ENCODE assay signal across 8 cellular contexts in the genomic region with DNA sequence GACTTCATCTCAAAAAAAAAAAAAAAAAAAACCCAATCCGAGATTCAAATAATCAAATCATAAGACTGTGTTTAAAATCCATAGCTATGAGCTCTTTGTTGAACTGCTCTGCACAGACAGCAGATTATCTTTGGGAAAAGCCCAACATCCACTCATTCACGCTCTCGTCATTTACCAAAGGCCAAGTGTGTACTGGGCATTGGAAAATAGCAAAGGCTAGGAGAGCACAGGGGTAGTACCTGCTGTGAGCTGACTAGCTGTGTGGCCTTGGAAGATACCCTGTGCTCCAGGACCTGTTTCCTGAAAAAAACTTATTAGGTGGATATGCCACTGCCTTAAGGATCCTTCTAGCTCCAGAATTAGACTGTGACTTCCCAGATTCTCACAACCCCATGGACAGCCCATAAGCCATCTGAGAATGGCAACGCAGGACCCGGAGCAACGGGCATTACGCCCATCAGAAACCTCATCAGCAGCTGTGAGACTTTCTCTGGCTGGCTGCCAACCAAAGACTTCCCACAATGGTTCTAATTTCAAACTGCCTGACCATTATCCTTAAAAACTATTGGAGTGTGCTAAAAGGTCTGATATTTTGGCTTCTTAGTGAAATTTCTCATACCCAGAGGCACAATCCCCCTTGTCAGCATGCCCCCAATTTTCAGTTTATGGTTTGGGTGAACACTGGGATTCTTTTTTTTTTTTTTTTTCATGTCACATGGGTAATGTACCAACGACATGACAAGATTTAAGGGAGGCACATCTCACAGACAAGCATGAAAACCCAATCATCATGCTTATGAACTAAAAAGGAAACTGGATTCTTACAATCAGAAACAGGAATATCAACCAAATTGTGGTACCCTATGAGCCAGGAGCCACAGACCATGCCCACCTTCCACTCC.
DNase-seq lines count a peak whose midpoint lies in the region; ATAC-seq and TF ChIP-seq lines count a peak whose summit lies in the region.

No MANE protein-coding gene starts in this region.

- ATAC-seq in SK-N-SH treated with all-trans-retinoic acid at 6 μM for 48 hours (peak; percentile 78), GM19324 (IDR thresholded peaks at IDR 0.05; ENCODE audit: low FRiP score, unreplicated experiment) (no peak)

- peak; percentile 26 for DNase-seq in NCI-H2171 treated with DMSO at 0.1 percent for 48 hours (lab: John Stamatoyannopoulos, UW)
- DNase-seq in NCI-H2171 (lab: John Stamatoyannopoulos, UW) = no peak
- DNase-seq in foreskin melanocyte = peak; percentile 79
- DNase-seq in retina = peak; percentile 42
- DNase-seq in NCI-H1930 (lab: John Stamatoyannopoulos, UW) = no peak
- DNase-seq in HPDE6-E6E7 (ENCODE audit: extremely low spot score) = no peak

TF ChIP-seq in SK-N-SH treated with all-trans-retinoic acid at 6 μM for 48 hours, 23 proteins besides CTCF, POLR2A, EP300 and RAD21:
- TF ChIP-seq, protein P1, sequence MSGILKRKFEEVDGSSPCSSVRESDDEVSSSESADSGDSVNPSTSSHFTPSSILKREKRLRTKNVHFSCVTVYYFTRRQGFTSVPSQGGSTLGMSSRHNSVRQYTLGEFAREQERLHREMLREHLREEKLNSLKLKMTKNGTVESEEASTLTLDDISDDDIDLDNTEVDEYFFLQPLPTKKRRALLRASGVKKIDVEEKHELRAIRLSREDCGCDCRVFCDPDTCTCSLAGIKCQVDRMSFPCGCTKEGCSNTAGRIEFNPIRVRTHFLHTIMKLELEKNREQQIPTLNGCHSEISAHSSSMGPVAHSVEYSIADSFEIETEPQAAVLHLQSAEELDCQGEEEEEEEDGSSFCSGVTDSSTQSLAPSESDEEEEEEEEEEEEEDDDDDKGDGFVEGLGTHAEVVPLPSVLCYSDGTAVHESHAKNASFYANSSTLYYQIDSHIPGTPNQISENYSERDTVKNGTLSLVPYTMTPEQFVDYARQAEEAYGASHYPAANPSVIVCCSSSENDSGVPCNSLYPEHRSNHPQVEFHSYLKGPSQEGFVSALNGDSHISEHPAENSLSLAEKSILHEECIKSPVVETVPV (CRISPR knock-in tag; IDR thresholded peaks at IDR 0.05) = no peak
- TF ChIP-seq, protein P2, sequence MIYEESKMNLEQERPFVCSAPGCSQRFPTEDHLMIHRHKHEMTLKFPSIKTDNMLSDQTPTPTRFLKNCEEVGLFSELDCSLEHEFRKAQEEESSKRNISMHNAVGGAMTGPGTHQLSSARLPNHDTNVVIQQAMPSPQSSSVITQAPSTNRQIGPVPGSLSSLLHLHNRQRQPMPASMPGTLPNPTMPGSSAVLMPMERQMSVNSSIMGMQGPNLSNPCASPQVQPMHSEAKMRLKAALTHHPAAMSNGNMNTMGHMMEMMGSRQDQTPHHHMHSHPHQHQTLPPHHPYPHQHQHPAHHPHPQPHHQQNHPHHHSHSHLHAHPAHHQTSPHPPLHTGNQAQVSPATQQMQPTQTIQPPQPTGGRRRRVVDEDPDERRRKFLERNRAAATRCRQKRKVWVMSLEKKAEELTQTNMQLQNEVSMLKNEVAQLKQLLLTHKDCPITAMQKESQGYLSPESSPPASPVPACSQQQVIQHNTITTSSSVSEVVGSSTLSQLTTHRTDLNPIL (CRISPR knock-in tag; IDR thresholded peaks at IDR 0.05; ENCODE audit: low read depth) = no peak
- TF ChIP-seq ZNF565 (CRISPR knock-in tag; conservative IDR thresholded peaks at IDR 0.05; ENCODE audit: low read depth) = no peak

Comparison
In these comparisons a context has a peak if more than half of its experiments do, and no peak if none do; other contexts are left out.
1. DNase-seq: peak in NCI-H2171 treated with DMSO at 0.1 percent for 48 hours (single experiment), foreskin melanocyte (single experiment) and retina (single experiment); none in NCI-H2171 (single experiment), NCI-H1930 (0 of 2) and HPDE6-E6E7 (single experiment).